10 cellular contexts compared by ENCODE assay signal in the genomic region with DNA sequence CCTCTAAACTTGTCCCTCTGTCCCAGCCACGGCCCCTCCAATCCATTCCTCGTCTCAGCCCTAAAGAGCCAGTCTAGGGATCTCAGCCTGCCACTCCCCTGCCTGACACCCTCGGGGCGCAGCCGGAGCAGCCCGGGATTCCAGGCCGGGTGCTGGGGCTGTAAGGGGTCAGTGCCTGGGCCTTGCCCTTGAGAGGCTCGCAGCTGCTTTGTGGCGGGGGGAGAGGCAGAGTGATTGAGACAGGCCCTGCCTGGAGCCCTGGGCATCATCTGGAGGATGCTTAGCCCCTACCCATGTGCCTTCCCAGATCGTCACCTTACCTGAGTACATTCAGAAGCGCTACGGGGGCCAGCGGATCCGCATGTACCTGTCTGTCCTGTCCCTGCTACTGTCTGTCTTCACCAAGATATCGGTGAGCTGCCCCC. TPM values are rescaled to one million over a fixed set of nuclear protein-coding genes. Genes with fewer than 3 reads are reported as not detected.
"Had no signal": no experiment of that assay in that cellular context is flagged by ENCODE, and none has a peak within 500 bp of the region (broad histone marks: within the 10 kb centered on the region; RNA-seq: fewer than 3 reads in every experiment).

No MANE protein-coding gene starts in this region.

- H3K4me1 ChIP-seq: left lung had no signal

- H3K9me3 Mint-ChIP-seq: activated CD4-positive, alpha-beta memory T cell treated with anti-CD3 and anti-CD28 coated beads for 36 hours; activated naive CD8-positive, alpha-beta T cell treated with anti-CD3 and anti-CD28 coated beads, Interleukin-2, amount 50 U/mL, for 24 hours; activated T-cell treated with anti-CD3 and anti-CD28 coated beads, Interleukin-2, amount 50 U/mL, for 72 hours; nephron had no signal

- H3K4me3 ChIP-seq: esophagus muscularis mucosa, left lung, sigmoid colon had no signal

- H3K36me3 ChIP-seq: esophagus muscularis mucosa, left lung, sigmoid colon had no signal

- H3K9me3 ChIP-seq: esophagus muscularis mucosa, left lung, sigmoid colon had no signal

- H3K4me3 Mint-ChIP-seq: activated CD4-positive, alpha-beta memory T cell treated with anti-CD3 and anti-CD28 coated beads for 36 hours; activated naive CD8-positive, alpha-beta T cell treated with anti-CD3 and anti-CD28 coated beads, Interleukin-2, amount 50 U/mL, for 24 hours; activated T-cell treated with anti-CD3 and anti-CD28 coated beads, Interleukin-2, amount 50 U/mL, for 72 hours; nephron had no signal

- H3K27me3 Mint-ChIP-seq: activated CD4-positive, alpha-beta memory T cell treated with anti-CD3 and anti-CD28 coated beads for 36 hours; activated naive CD8-positive, alpha-beta T cell treated with anti-CD3 and anti-CD28 coated beads, Interleukin-2, amount 50 U/mL, for 24 hours had no signal

- H3K27ac ChIP-seq: esophagus muscularis mucosa, left lung, sigmoid colon had no signal

- H3K4me1 Mint-ChIP-seq: nephron had no signal

- H3K36me3 Mint-ChIP-seq: activated CD4-positive, alpha-beta memory T cell treated with anti-CD3 and anti-CD28 coated beads for 36 hours had no signal

- H3K27ac Mint-ChIP-seq: activated CD4-positive, alpha-beta memory T cell treated with anti-CD3 and anti-CD28 coated beads for 36 hours; activated naive CD8-positive, alpha-beta T cell treated with anti-CD3 and anti-CD28 coated beads, Interleukin-2, amount 50 U/mL, for 24 hours; activated T-cell treated with anti-CD3 and anti-CD28 coated beads, Interleukin-2, amount 50 U/mL, for 72 hours had no signal

- H3K27me3 ChIP-seq: esophagus muscularis mucosa, left lung, sigmoid colon had no signal

RNA-seq across cellular contexts. Expression of gene SLC5A10, which starts 8.3 kb away (rescaled TPM):
- total RNA-seq: activated CD4-positive, alpha-beta memory T cell treated with anti-CD3 and anti-CD28 coated beads for 36 hours; activated T-cell treated with anti-CD3 and anti-CD28 coated beads, Interleukin-2, amount 50 U/mL, for 72 hours; esophagus muscularis mucosa; left lung; osteoblast; pulmonary artery endothelial cell; sigmoid colon; temporal lobe had no signal
